In the genomic region with DNA sequence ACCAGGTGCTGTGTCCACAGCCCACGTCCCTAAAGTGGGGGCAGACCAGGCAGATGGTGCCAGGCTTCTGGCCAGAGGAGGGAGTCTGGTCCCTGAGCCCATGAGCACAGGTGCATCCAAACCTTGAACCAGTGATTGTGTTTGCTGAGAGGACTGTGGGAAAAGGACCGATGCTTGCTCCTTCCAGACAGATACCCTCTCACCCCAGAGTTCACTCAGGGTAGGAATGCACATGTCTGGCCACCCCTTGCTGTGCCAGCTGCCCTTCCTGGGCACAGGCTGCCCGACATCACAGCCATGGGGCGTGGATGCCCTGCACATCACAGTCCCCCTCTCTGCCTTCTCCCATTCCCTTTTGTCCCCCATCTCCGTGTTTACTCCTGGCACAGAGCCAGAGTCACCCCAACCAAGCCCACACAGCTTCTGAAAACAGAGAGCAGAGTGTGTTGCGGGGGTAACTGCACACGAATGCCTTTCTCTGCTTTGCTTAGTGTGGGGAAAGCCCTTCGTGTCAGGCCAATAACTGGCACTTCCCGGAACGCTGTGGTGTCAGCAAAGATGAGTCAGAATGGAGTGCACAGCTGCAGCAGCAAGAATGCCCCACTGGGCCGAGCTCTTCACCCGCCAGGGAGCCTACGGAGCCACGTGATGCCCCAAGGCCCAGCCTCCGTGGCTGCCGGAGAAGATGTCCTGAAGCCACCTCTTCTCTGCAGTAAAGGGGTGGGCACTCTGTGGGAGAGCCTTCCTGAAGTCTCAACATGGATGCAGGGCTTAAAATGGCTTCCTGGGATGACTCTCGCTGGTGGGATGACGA, we compare ENCODE assay signal across 8 cellular contexts. TPM values are rescaled to one million over a fixed set of nuclear protein-coding genes. Genes with fewer than 3 reads are reported as not detected.
A peak's percentile ranks its signal among the peaks of the same experiment; 100 is the strongest.
DNase-seq lines count a peak whose midpoint lies in the region; ATAC-seq, FAIRE-seq and TF ChIP-seq lines count a peak whose summit lies in the region.

No MANE protein-coding gene starts in this region.

- no peaks in the 10 kb centered on the region for H3K9me3 Mint-ChIP-seq in CD14-positive monocyte
- no peaks in the 10 kb centered on the region for H3K9me3 Mint-ChIP-seq in Caco-2 (ENCODE audit: unreplicated experiment)

- H3K36me3 Mint-ChIP-seq in CD14-positive monocyte (peaks cover 41 to 60% of the 10 kb centered on the region in 2 donors), Caco-2 (ENCODE audit: insufficient read depth, unreplicated experiment) (peaks cover 84% of the 10 kb centered on the region)

- ATAC-seq in HG03432 (IDR thresholded peaks at IDR 0.05; ENCODE audit: unreplicated experiment): peak; percentile 94
- ATAC-seq in Right ventricle myocardium inferior: peak; percentile 65

- peak; percentile 69 for DNase-seq in CD14-positive monocyte (ENCODE audit: low spot score)
- DNase-seq in GM19239 (ENCODE audit: insufficient read length, low spot score): peak; percentile 85
- peak; percentile 92 for DNase-seq in RPMI8226
- peak; percentile 53 for DNase-seq in activated gamma-delta T cell (lab: John Stamatoyannopoulos, UW)
- DNase-seq in Right ventricle myocardium inferior (ENCODE audit: missing footprints): peak; percentile 79
- peak; percentile 94 for DNase-seq in sigmoid colon
- DNase-seq in Caco-2: no peak

- TF ChIP-seq POLR2A in sigmoid colon (IDR thresholded peaks at IDR 0.05): no peak

- H3K27me3 ChIP-seq in sigmoid colon (no peaks in the 10 kb centered on the region), Caco-2 (replicated peaks; ENCODE audit: control insufficient read depth, insufficient read depth, low read length) (no peaks in the 10 kb centered on the region)

- peak; percentile 94 for FAIRE-seq in GM19239 (lab: Jason Lieb, UNC)

- TF ChIP-seq CTCF in CD14-positive monocyte (IDR thresholded peaks at IDR 0.05) (no peak), sigmoid colon (IDR thresholded peaks at IDR 0.05) (peak in 3 of 4 experiments; percentile 10 to 32 (median 12)), Caco-2 (IDR thresholded peaks at IDR 0.05; ENCODE audit: insufficient read depth in 1 of 2, low read depth in 1 of 2, low read length in 1 of 2, severe bottlenecking in 1 of 2, unreplicated experiment in 1 of 2) (no peak)

- no TSS peak for BruUV-seq in Caco-2 (replicated peaks; lab: Mats Ljungman, UMichigan)

- POLR2A ChIA-PET in Caco-2 (lab: Charles Lee): no interaction called here

- H3K4me1 Mint-ChIP-seq in CD14-positive monocyte (peaks cover 35% of the 10 kb centered on the region), Caco-2 (ENCODE audit: low read depth, unreplicated experiment) (no peaks in the 10 kb centered on the region)

- peaks cover 0 to 1% (median 0%) of the 10 kb centered on the region in 3 donors for H3K27me3 Mint-ChIP-seq in CD14-positive monocyte (ENCODE audit: low read depth in 3 of 3)
- H3K27me3 Mint-ChIP-seq in Caco-2 (ENCODE audit: insufficient read depth, unreplicated experiment): no peaks in the 10 kb centered on the region

- H3K4me1 ChIP-seq in sigmoid colon (peaks cover 0 to 73% (median 55%) of the 10 kb centered on the region in 4 donors), Caco-2 (no peaks in the 10 kb centered on the region)

- WGBS in sigmoid colon, 2 donors: 64 to 72% methylated on average over 18 of the region's 18 CpGs

- peak overlapping the region; percentile 86 to 95 (median 92) for H3K27ac Mint-ChIP-seq in CD14-positive monocyte
- H3K27ac Mint-ChIP-seq in Caco-2 (ENCODE audit: unreplicated experiment): no peak overlapping the region

- TF ChIP-seq EP300 in sigmoid colon (IDR thresholded peaks at IDR 0.05): peak in 2 of 4 donors; percentile 59 to 84

- H3K4me3 ChIP-seq in sigmoid colon (no peak overlapping the region), Caco-2 (ENCODE audit: low read depth, low read length) (no peak overlapping the region)

- peak overlapping the region; percentile 72 to 91 (median 86) for H3K27ac ChIP-seq in sigmoid colon

- H3K9me3 ChIP-seq in sigmoid colon: no peaks in the 10 kb centered on the region
- H3K9me3 ChIP-seq in Caco-2: no peaks in the 10 kb centered on the region

- CTCF ChIA-PET in Caco-2 (lab: Charles Lee): interaction anchor here (0.9 to 2.1 kb wide), 2 partner anchors 12 to 42 kb away, joined by 3 to 8 read pairs; no protein-coding TSS in a partner anchor

- intact Hi-C loops in CD14-positive monocyte (cut with micrococcal nuclease) (no loop called here), Right ventricle myocardium inferior (cut with DNase I) (no loop called here), sigmoid colon (cut with DNase I) (loop anchor here (2.0 kb wide), 1 partner anchor 43 kb away; no protein-coding TSS in a partner anchor), Caco-2 (cut with micrococcal nuclease; ENCODE audit: unreplicated experiment) (no loop called here)

- peaks cover 0 to 18% (median 0%) of the 10 kb centered on the region in 4 donors for H3K36me3 ChIP-seq in sigmoid colon
- no peaks in the 10 kb centered on the region for H3K36me3 ChIP-seq in Caco-2 (ENCODE audit: control insufficient read depth, insufficient read depth, low read length)

- H3K4me3 Mint-ChIP-seq in CD14-positive monocyte: peak overlapping the region; percentile 47 to 54
- H3K4me3 Mint-ChIP-seq in Caco-2 (ENCODE audit: unreplicated experiment): no peak overlapping the region

RNA-seq across cellular contexts. Expression of gene CARS1, which starts 7.6 kb away (rescaled TPM):
- 10 to 100 TPM; 30.9 to 35.7 TPM for polyA plus RNA-seq in CD14-positive monocyte
- 17.2 TPM for total RNA-seq in Right ventricle myocardium inferior
- total RNA-seq in sigmoid colon: 10 to 100 TPM; 34.6 to 49.0 (median 39.6) TPM
- polyA plus RNA-seq in sigmoid colon: 10 to 100 TPM; 21.0 to 57.1 (median 35.4) TPM
- 117 and 121 TPM in 2 replicates for total RNA-seq in Caco-2 (2022)

RNA-seq across cellular contexts. Expression of gene NAP1L4, which starts 57.5 kb away (rescaled TPM):
- polyA plus RNA-seq in CD14-positive monocyte: 10 to 100 TPM; 42.1 to 44.9 TPM
- 168 TPM for total RNA-seq in Right ventricle myocardium inferior
- total RNA-seq in sigmoid colon: 100 to 1,000 TPM in 2 of 4 donors, 10 to 100 TPM in 2; 88.2 to 102 (median 95.4) TPM
- polyA plus RNA-seq in sigmoid colon: 10 to 100 TPM; 55.9 to 94.8 (median 61.3) TPM
- total RNA-seq in Caco-2 (2022): 210 and 215 TPM in 2 replicates

Comparison
In these comparisons a context has a peak if more than half of its experiments do, and no peak if none do; other contexts are left out.
1. DNase-seq: peak in CD14-positive monocyte (single experiment), GM19239 (single experiment), RPMI8226 (single experiment), activated gamma-delta T cell (single experiment), Right ventricle myocardium inferior (single experiment) and sigmoid colon (single experiment); none in Caco-2 (0 of 2).
2. CTCF ChIP-seq: peak in sigmoid colon (3 of 4); none in CD14-positive monocyte (single experiment) and Caco-2 (0 of 2).